In genomic region chr17:49241763-49242312, GRCh38 we compare ENCODE assay signal across 1 cellular context.
TF ChIP-seq lines count a peak whose summit lies in the region.

No MANE protein-coding gene starts in this region.

TF ChIP-seq in K562, 482 proteins besides CTCF, POLR2A, EP300 and RAD21 (continued from another document and continues in another):
- TF ChIP-seq ZBTB11 (CRISPR knock-in tag; IDR thresholded peaks at IDR 0.05) (peak in 1 of 3 experiments; percentile 62; a peak in 2 of 6 replicates), TRIM24 (IDR thresholded peaks at IDR 0.05) (0 out of 4 replicates have a peak, but pooled peaks of 1 of the 2 experiments have one; percentile 15), ZBTB49 (CRISPR knock-in tag; IDR thresholded peaks at IDR 0.05; ENCODE audit: borderline replicate concordance) (no peak), ID3 (CRISPR knock-in tag; IDR thresholded peaks at IDR 0.05) (no peak), ID3 (tag; IDR thresholded peaks at IDR 0.05) (no peak), ZNF431 (CRISPR knock-in tag; IDR thresholded peaks at IDR 0.05) (no peak), ZNF444 (CRISPR knock-in tag; IDR thresholded peaks at IDR 0.05) (no peak), BCOR (IDR thresholded peaks at IDR 0.05) (0 out of 2 replicates have a peak, but pooled peaks have one; percentile 32), CBFA2T2 (conservative IDR thresholded peaks at IDR 0.05) (peak; percentile 56), SIN3A (IDR thresholded peaks at IDR 0.05; ENCODE audit: borderline replicate concordance in 2 of 2, control insufficient read depth in 1 of 2, low read depth in 2 of 2, low read length in 2 of 2) (no peak), NEUROD1 (IDR thresholded peaks at IDR 0.05; ENCODE audit: borderline replicate concordance, low read depth, low read length, partially characterized antibody) (no peak), FOXA3 (CRISPR knock-in tag; conservative IDR thresholded peaks at IDR 0.05 in 1 of 2, IDR thresholded peaks at IDR 0.05 in 1 of 2) (no peak; a peak in 1 of 4 replicates), STAT5B (CRISPR knock-in tag; IDR thresholded peaks at IDR 0.05) (no peak), CTCFL (IDR thresholded peaks at IDR 0.05; ENCODE audit: borderline replicate concordance, insufficient read depth, low read depth, low read length, poor library complexity, severe bottlenecking) (no peak), XRCC4 (IDR thresholded peaks at IDR 0.05; ENCODE audit: extremely low read depth, insufficient read depth, insufficient read length) (no peak), NCOA2 (IDR thresholded peaks at IDR 0.05; ENCODE audit: partially characterized antibody in 2 of 2) (no peak), FOXO4 (CRISPR knock-in tag; IDR thresholded peaks at IDR 0.05) (no peak), ZNF696 (CRISPR knock-in tag; conservative IDR thresholded peaks at IDR 0.05) (no peak), FOXJ2 (tag; IDR thresholded peaks at IDR 0.05) (no peak), NCOR1 (IDR thresholded peaks at IDR 0.05) (peak; percentile 61), KDM1A (IDR thresholded peaks at IDR 0.05) (peak; percentile 59 to 64; a peak in 3 of 4 replicates), THAP7 (CRISPR knock-in tag; IDR thresholded peaks at IDR 0.05) (no peak), ZBTB8A (IDR thresholded peaks at IDR 0.05; ENCODE audit: partially characterized antibody) (no peak), RNF219 (CRISPR knock-in tag; IDR thresholded peaks at IDR 0.05) (no peak), HMBOX1 (IDR thresholded peaks at IDR 0.05) (no peak), ZNF76 (CRISPR knock-in tag; IDR thresholded peaks at IDR 0.05; ENCODE audit: borderline replicate concordance) (no peak), POLR3G (IDR thresholded peaks at IDR 0.05; ENCODE audit: extremely low read depth, insufficient read length, insufficient replicate concordance) (no peak), BACH1 (tag; IDR thresholded peaks at IDR 0.05) (no peak), E2F4 (CRISPR knock-in tag; IDR thresholded peaks at IDR 0.05; ENCODE audit: low read depth) (no peak), NR1H2 (CRISPR knock-in tag; IDR thresholded peaks at IDR 0.05) (no peak), SRSF7 (optimal IDR thresholded peaks at IDR 0.05; ENCODE audit: low read depth, low read length) (no peak), ZNF263 (CRISPR knock-in tag; IDR thresholded peaks at IDR 0.05; ENCODE audit: borderline replicate concordance) (no peak), ELF1 (tag; IDR thresholded peaks at IDR 0.05) (no peak), E2F5 (CRISPR knock-in tag; IDR thresholded peaks at IDR 0.05) (no peak), FIP1L1 (IDR thresholded peaks at IDR 0.05; ENCODE audit: low read depth, low read length, poor library complexity, severe bottlenecking) (no peak), CHAMP1 (IDR thresholded peaks at IDR 0.05) (no peak), ZBTB17 (CRISPR knock-in tag; IDR thresholded peaks at IDR 0.05) (no peak), FOXK2 (conservative IDR thresholded peaks at IDR 0.05 in 1 of 2, IDR thresholded peaks at IDR 0.05 in 1 of 2; ENCODE audit: low read depth in 2 of 2) (peak; percentile 50 to 60; a peak in 2 of 4 replicates)
